ENCODE assay signal across 8 cellular contexts in genomic region chr9:35422753-35423152, GRCh38.
"Had no signal": no experiment of that assay in that cellular context is flagged by ENCODE, and none has a peak within 500 bp of the region (broad histone marks: within the 10 kb centered on the region; RNA-seq: fewer than 3 reads in every experiment).

No MANE protein-coding gene starts in this region.

- H3K4me3 Mint-ChIP-seq: HFFc6 had no signal

- H3K9me3 ChIP-seq: HAP-1 had no signal

- H3K9ac ChIP-seq: GM23248 had no signal

- DNase-seq: GOT3, H7, HFFc6 had no signal

- H3K27ac ChIP-seq: GM23248, HL-60 had no signal

- H3K36me3 ChIP-seq: HAP-1 had no signal

- H3K27ac Mint-ChIP-seq: HFFc6 had no signal

- H3K9me3 Mint-ChIP-seq: HFFc6 had no signal

- ATAC-seq: HCT116, K562 had no signal

- H3K4me3 ChIP-seq: GM23248, HAP-1, K562 had no signal

- H2AFZ ChIP-seq: GM23248 had no signal
